ENCODE assay signal across 11 cellular contexts in genomic region chr13:21039097-21039800, GRCh38. TPM values are rescaled to one million over a fixed set of nuclear protein-coding genes. Genes with fewer than 3 reads are reported as not detected.
DNase-seq lines count a peak whose midpoint lies in the region; ATAC-seq and TF ChIP-seq lines count a peak whose summit lies in the region.
"Had no signal": no experiment of that assay in that cellular context is flagged by ENCODE, and none has a peak within 500 bp of the region (broad histone marks: within the 10 kb centered on the region; RNA-seq: fewer than 3 reads in every experiment).

No MANE protein-coding gene starts in this region.

- H3K4me3 Mint-ChIP-seq in activated T-helper 1 cell treated with anti-CD3 and anti-CD28 coated beads, Interleukin-12 subunit alpha, Interleukin-12 subunit beta, Interleukin-2, Interleukin-4 antibody, amounts not matched to agents 30 ng/mL and 10 ng/mL and 1 ng/mL, durations not matched to agents 14 hours and 24 hours and 36 hours, result no peak overlapping the region
- peak overlapping the region in 5 of 8 donors; percentile 4 to 81 (median 46) for H3K4me3 Mint-ChIP-seq in naive B cell
- H3K4me3 Mint-ChIP-seq: activated CD8-positive, alpha-beta memory T cell treated with anti-CD3 and anti-CD28 coated beads, Interleukin-2, amount 10 ng/mL, durations not matched to agents 7 days and 5 days had no signal

- TF ChIP-seq POLR2A in lower leg skin (IDR thresholded peaks at IDR 0.05), result no peak

- intact Hi-C loops in activated T-helper 1 cell treated with anti-CD3 and anti-CD28 coated beads, Interleukin-12 subunit alpha, Interleukin-12 subunit beta, Interleukin-2, Interleukin-4 antibody, amounts not matched to agents 30 ng/mL and 10 ng/mL and 1 ng/mL, durations not matched to agents 14 hours and 24 hours and 36 hours (cut with micrococcal nuclease), result no loop called here
- intact Hi-C loops in lower leg skin (cut with DNase I; ENCODE audit: low total_unique reads), result no loop called here

- in situ Hi-C loops in KBM-7 (cut with MboI; ENCODE audit: low pct_unique_long_range_greater_than_20kb, low sequenced_read_pairs), result no loop called here

- TF ChIP-seq CTCF in smooth muscle cell (IDR thresholded peaks at IDR 0.05; ENCODE audit: borderline replicate concordance, insufficient read depth, poor library complexity, severe bottlenecking) (no peak), lower leg skin (IDR thresholded peaks at IDR 0.05) (no peak)

- no peak overlapping the region for H3K9ac ChIP-seq in smooth muscle cell (ENCODE audit: low read depth)

- ATAC-seq in naive B cell (ENCODE audit: low read depth in 2 of 2) (peak; percentile 59 to 67), GM21529 (IDR thresholded peaks at IDR 0.05; ENCODE audit: unreplicated experiment) (no peak)
- ATAC-seq: activated CD8-positive, alpha-beta memory T cell treated with anti-CD3 and anti-CD28 coated beads, Interleukin-2, amount 10 ng/mL, durations not matched to agents 7 days and 5 days had no signal

- peaks cover 20% of the 10 kb centered on the region for H3K4me1 ChIP-seq in smooth muscle cell (ENCODE audit: low read depth)

- peaks cover 2% of the 10 kb centered on the region for H3K36me3 Mint-ChIP-seq in activated T-helper 1 cell treated with anti-CD3 and anti-CD28 coated beads, Interleukin-12 subunit alpha, Interleukin-12 subunit beta, Interleukin-2, Interleukin-4 antibody, amounts not matched to agents 30 ng/mL and 10 ng/mL and 1 ng/mL, durations not matched to agents 14 hours and 24 hours and 36 hours (ENCODE audit: low read depth)
- H3K36me3 Mint-ChIP-seq in naive B cell, result no peaks in the 10 kb centered on the region
- H3K36me3 Mint-ChIP-seq: activated CD8-positive, alpha-beta memory T cell treated with anti-CD3 and anti-CD28 coated beads, Interleukin-2, amount 10 ng/mL, durations not matched to agents 7 days and 5 days had no signal

- no peak overlapping the region for H3K27ac ChIP-seq in smooth muscle cell (ENCODE audit: low read depth)

- H3K4me1 Mint-ChIP-seq in activated T-helper 1 cell treated with anti-CD3 and anti-CD28 coated beads, Interleukin-12 subunit alpha, Interleukin-12 subunit beta, Interleukin-2, Interleukin-4 antibody, amounts not matched to agents 30 ng/mL and 10 ng/mL and 1 ng/mL, durations not matched to agents 14 hours and 24 hours and 36 hours (ENCODE audit: low read depth), result peaks cover 7% of the 10 kb centered on the region
- H3K4me1 Mint-ChIP-seq in naive B cell, result peaks cover 28 to 58% (median 33%) of the 10 kb centered on the region in 3 donors

- H3K9me3 Mint-ChIP-seq in activated T-helper 1 cell treated with anti-CD3 and anti-CD28 coated beads, Interleukin-12 subunit alpha, Interleukin-12 subunit beta, Interleukin-2, Interleukin-4 antibody, amounts not matched to agents 30 ng/mL and 10 ng/mL and 1 ng/mL, durations not matched to agents 14 hours and 24 hours and 36 hours, result no peaks in the 10 kb centered on the region
- H3K9me3 Mint-ChIP-seq in naive B cell, result no peaks in the 10 kb centered on the region

- no peaks in the 10 kb centered on the region for H3K27me3 ChIP-seq in smooth muscle cell (ENCODE audit: low read depth)

- peaks cover 84% of the 10 kb centered on the region for H3K79me2 ChIP-seq in smooth muscle cell (ENCODE audit: low read depth)

- no peaks in the 10 kb centered on the region for H3K36me3 ChIP-seq in smooth muscle cell (ENCODE audit: low read depth)

- DNase-seq in CD1c-positive myeloid dendritic cell (ENCODE audit: extremely low spot score), result peak; percentile 58
- peak; percentile 52 for DNase-seq in KBM-7
- no peak for DNase-seq in activated T-helper 1 cell treated with anti-CD3 and anti-CD28 coated beads, Interleukin-12 subunit alpha, Interleukin-12 subunit beta, Interleukin-2, Interleukin-4 antibody, amounts not matched to agents 30 ng/mL and 10 ng/mL and 1 ng/mL, durations not matched to agents 14 hours and 24 hours and 36 hours (ENCODE audit: low spot score)
- DNase-seq in naive B cell, result peak; percentile 12
- DNase-seq in smooth muscle cell (lab: John Stamatoyannopoulos, UW; ENCODE audit: unreplicated experiment), result no peak
- DNase-seq in retina, result no peak
- no peak for DNase-seq in lower leg skin (ENCODE audit: low spot score in 2 of 2)
- DNase-seq: NCI-H1048, T-helper 1 cell had no signal

- peaks cover 17% of the 10 kb centered on the region for H3F3A ChIP-seq in smooth muscle cell (ENCODE audit: low read depth)

- H3K4me3 ChIP-seq in smooth muscle cell (no peak overlapping the region), lower leg skin (ENCODE audit: low read depth, poor library complexity, severe bottlenecking) (no peak overlapping the region)

- peaks cover 100% of the 10 kb centered on the region for H4K20me1 ChIP-seq in smooth muscle cell (ENCODE audit: low read depth)

- H2AFZ ChIP-seq in smooth muscle cell (ENCODE audit: low read depth), result no peak overlapping the region

- WGBS in smooth muscle cell (ENCODE audit: low lambda C conversion rate), result 60% methylated on average over 6 of the region's 6 CpGs
- 65 to 68% methylated on average over 6 of the region's 6 CpGs for WGBS in lower leg skin, 2 donors

- H3K4me2 ChIP-seq in smooth muscle cell, result no peak overlapping the region

- H3K27me3 Mint-ChIP-seq in activated T-helper 1 cell treated with anti-CD3 and anti-CD28 coated beads, Interleukin-12 subunit alpha, Interleukin-12 subunit beta, Interleukin-2, Interleukin-4 antibody, amounts not matched to agents 30 ng/mL and 10 ng/mL and 1 ng/mL, durations not matched to agents 14 hours and 24 hours and 36 hours (ENCODE audit: insufficient read depth), result peaks cover 4% of the 10 kb centered on the region
- H3K27me3 Mint-ChIP-seq in naive B cell, result no peaks in the 10 kb centered on the region

- no peaks in the 10 kb centered on the region for H3K9me3 ChIP-seq in smooth muscle cell (replicated peaks; ENCODE audit: low read depth)

- peak overlapping the region; percentile 19 for H3K27ac Mint-ChIP-seq in activated T-helper 1 cell treated with anti-CD3 and anti-CD28 coated beads, Interleukin-12 subunit alpha, Interleukin-12 subunit beta, Interleukin-2, Interleukin-4 antibody, amounts not matched to agents 30 ng/mL and 10 ng/mL and 1 ng/mL, durations not matched to agents 14 hours and 24 hours and 36 hours
- H3K27ac Mint-ChIP-seq in naive B cell, result peak overlapping the region; percentile 42 to 91 (median 72)
- H3K27ac Mint-ChIP-seq: activated CD8-positive, alpha-beta memory T cell treated with anti-CD3 and anti-CD28 coated beads, Interleukin-2, amount 10 ng/mL, durations not matched to agents 7 days and 5 days had no signal

RNA-seq across cellular contexts. Expression of gene LATS2, which starts 22.1 kb away (rescaled TPM):
- 2.2 and 2.5 TPM in 2 replicates for total RNA-seq in activated T-helper 1 cell treated with anti-CD3 and anti-CD28 coated beads, Interleukin-12 subunit alpha, Interleukin-12 subunit beta, Interleukin-2, Interleukin-4 antibody, amounts not matched to agents 30 ng/mL and 10 ng/mL and 1 ng/mL, durations not matched to agents 14 hours and 24 hours and 36 hours
- polyA plus RNA-seq in naive B cell (ENCODE audit: low read depth in 6 of 6) (under 1 TPM in 5 of 6 donors, not detected in 1; 0.07 to 0.68 (median 0.21) TPM), smooth muscle cell (6.9 and 8.9 TPM in 2 replicates)
- total RNA-seq in smooth muscle cell (20.8 and 26.4 TPM in 2 replicates), lower leg skin (10 to 100 TPM; 13.2 to 27.6 (median 21.1) TPM)

Comparison
In these comparisons a context has a peak if more than half of its experiments do, and no peak if none do; other contexts are left out.
1. DNase-seq: peak in CD1c-positive myeloid dendritic cell (single experiment), KBM-7 (single experiment) and naive B cell (single experiment); none in activated T-helper 1 cell treated with anti-CD3 and anti-CD28 coated beads, Interleukin-12 subunit alpha, Interleukin-12 subunit beta, Interleukin-2, Interleukin-4 antibody, amounts not matched to agents 30 ng/mL and 10 ng/mL and 1 ng/mL, durations not matched to agents 14 hours and 24 hours and 36 hours (single experiment), smooth muscle cell (single experiment), retina (single experiment) and lower leg skin (0 of 2).